ENCODE assay signal across 2 cellular contexts in genomic region chr15:76382987-76383728, GRCh38.
TF ChIP-seq lines count a peak whose summit lies in the region.

No MANE protein-coding gene starts in this region.

TF ChIP-seq in A549, 52 proteins besides CTCF, POLR2A, EP300 and RAD21:
- TF ChIP-seq MAFK (IDR thresholded peaks at IDR 0.05; ENCODE audit: partially characterized antibody) (peak; percentile 53), CHD4 (IDR thresholded peaks at IDR 0.05; ENCODE audit: borderline replicate concordance) (no peak)

TF ChIP-seq in K562, 482 proteins besides CTCF, POLR2A, EP300 and RAD21:
- TF ChIP-seq ZNF146 (CRISPR knock-in tag; IDR thresholded peaks at IDR 0.05; ENCODE audit: unreplicated experiment) (no peak), FOXK1 (CRISPR knock-in tag; IDR thresholded peaks at IDR 0.05; ENCODE audit: borderline replicate concordance) (no peak), C11orf30 (IDR thresholded peaks at IDR 0.05; ENCODE audit: low read depth) (peak; percentile 36; the same call in 1 of the 2 replicates), ZNF316 (IDR thresholded peaks at IDR 0.05) (0 out of 2 replicates have a peak, but pooled peaks have one; percentile 28)
